ENCODE assay signal across 31 cellular contexts in genomic region chr16:5488581-5488980, GRCh38.
"Had no signal": no experiment of that assay in that cellular context is flagged by ENCODE, and none has a peak within 500 bp of the region (broad histone marks: within the 10 kb centered on the region; RNA-seq: fewer than 3 reads in every experiment).

No MANE protein-coding gene starts in this region.

- H3K9me3 ChIP-seq: adrenal gland had no signal

- H3K27me3 ChIP-seq: adrenal gland had no signal

- H3K4me1 ChIP-seq: adrenal gland had no signal

- H3K27ac ChIP-seq: adrenal gland, cardiac muscle cell, VCaP had no signal

- H3K36me3 ChIP-seq: adrenal gland, cardiac muscle cell had no signal

- H3K4me3 ChIP-seq: adrenal gland, cardiac muscle cell had no signal

- FAIRE-seq: bronchial epithelial cell, TTC549 had no signal

- DNase-seq: activated B cell treated with CpG ODN at 0.5 μM for 24 hours; activated CD4-positive, alpha-beta memory T cell treated with anti-CD3 and anti-CD28 coated beads for 36 hours; activated CD4-positive, alpha-beta T cell treated with anti-CD3 and anti-CD28 coated beads for 4 hours; activated CD4-positive, alpha-beta T cell treated with anti-CD3 and anti-CD28 coated beads, Interleukin-2, amount 10 ng/mL, durations not matched to agents 24 days and 14 days; activated CD4-positive, alpha-beta T cell treated with anti-CD3 and anti-CD28 coated beads, Interleukin-2, amount 50 U/mL, for 1 hour; activated CD4-positive, alpha-beta T cell treated with anti-CD3 and anti-CD28 coated beads, Interleukin-2, amount 50 U/mL, for 4 hours; activated CD4-positive, CD25-positive, alpha-beta regulatory T cell treated with anti-CD3 and anti-CD28 coated beads, Interleukin-2, amount 50 U/mL, for 72 hours; activated CD8-positive, alpha-beta memory T cell treated with anti-CD3 and anti-CD28 coated beads, Interleukin-2, amount 50 U/mL, for 4 hours; activated CD8-positive, alpha-beta T cell treated with anti-CD3 and anti-CD28 coated beads for 36 hours; activated effector memory CD4-positive, alpha-beta T cell treated with anti-CD3 and anti-CD28 coated beads, Interleukin-2, amount 50 U/mL, for 16 hours; activated gamma-delta T cell treated with Interleukin-2 at 50 U/mL for 16 hours; activated naive CD4-positive, alpha-beta T cell; activated naive CD4-positive, alpha-beta T cell treated with anti-CD3 and anti-CD28 coated beads for 36 hours; activated naive CD4-positive, alpha-beta T cell treated with anti-CD3 and anti-CD28 coated beads, Interleukin-2, amount 50 U/mL, for 16 hours; activated naive CD8-positive, alpha-beta T cell treated with anti-CD3 and anti-CD28 coated beads for 36 hours; activated T-cell treated with anti-CD3 and anti-CD28 coated beads for 4 hours; activated T-cell treated with anti-CD3 and anti-CD28 coated beads, Interleukin-2, amount 50 U/mL, for 1 hour; activated T-cell treated with anti-CD3 and anti-CD28 coated beads, Interleukin-2, amount 50 U/mL, for 4 hours; activated T-cell treated with anti-CD3 and anti-CD28 coated beads, Interleukin-2, amount 50 U/mL, for 72 hours; adrenal gland; amniotic stem cell; aorta; caudate nucleus; cerebellar nuclear complex; T-helper 1 cell; T-helper 2 cell; T-helper 9 cell had no signal
